ENCODE assay signal across 15 cellular contexts in the genomic region with DNA sequence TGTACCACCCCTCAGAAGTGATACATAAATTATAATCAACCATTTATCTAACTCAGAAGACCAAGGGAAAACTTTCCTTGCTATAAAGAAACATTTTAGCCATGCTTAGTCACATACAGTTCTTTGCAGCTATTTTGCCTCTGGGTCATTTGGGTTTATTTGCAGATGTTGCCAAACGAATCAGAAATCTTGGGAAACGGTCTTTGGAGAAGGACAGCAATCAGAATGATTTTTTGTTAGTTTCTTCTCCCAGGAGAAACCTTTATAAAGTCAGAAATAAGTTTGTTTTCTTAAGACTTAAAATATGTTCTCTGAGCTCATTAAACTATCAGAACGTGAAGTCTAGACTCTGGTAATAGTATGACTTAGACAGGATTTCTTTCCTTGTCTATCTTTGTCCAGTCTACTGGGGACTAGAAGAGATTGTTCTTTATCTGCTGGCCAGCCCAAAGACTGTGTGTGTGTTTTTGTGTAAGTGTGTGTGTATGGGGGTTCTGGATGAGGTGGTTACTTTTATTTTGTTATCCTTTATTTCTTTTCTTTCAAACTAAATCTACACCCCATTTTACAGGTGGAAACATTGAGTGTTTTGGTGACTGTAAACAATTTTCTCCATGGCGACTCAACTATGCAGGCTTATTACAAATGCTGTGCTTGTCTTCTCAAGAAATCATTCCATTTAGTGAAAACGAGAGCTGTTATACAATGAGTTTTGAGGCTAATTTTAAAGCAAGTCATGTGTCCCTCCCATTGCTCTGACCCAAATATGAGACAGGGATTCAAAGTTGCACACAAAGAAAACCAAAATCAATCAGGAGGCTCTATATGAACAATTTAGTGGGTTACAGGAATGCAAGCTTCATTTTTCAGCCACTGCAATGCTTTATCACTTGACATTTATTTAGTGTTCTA.
DNase-seq lines count a peak whose midpoint lies in the region; ATAC-seq, FAIRE-seq and TF ChIP-seq lines count a peak whose summit lies in the region.
"Had no signal": no experiment of that assay in that cellular context is flagged by ENCODE, and none has a peak within 500 bp of the region (broad histone marks: within the 10 kb centered on the region; RNA-seq: fewer than 3 reads in every experiment).

No MANE protein-coding gene starts in this region.

- ATAC-seq in A549 (no peak), RWPE2 (ENCODE audit: low read depth) (peak; percentile 30; the same call in 2 of the 3 replicates), HG03108 (IDR thresholded peaks at IDR 0.05; ENCODE audit: unreplicated experiment) (no peak), GM18867 (IDR thresholded peaks at IDR 0.05; ENCODE audit: unreplicated experiment) (no peak)

- no peak overlapping the region for H3K9ac ChIP-seq in liver (ENCODE audit: low read depth in 1 of 2, low read length in 2 of 2)

- POLR2A ChIA-PET in A549 (lab: Yijun Ruan, JAX): no interaction called here
- POLR2A ChIA-PET in A673 (lab: Charles Lee; ENCODE audit: low non-redundant PET): no interaction called here

- TF ChIP-seq CTCF in A549 (IDR thresholded peaks at IDR 0.05) (no peak), RWPE2 (IDR thresholded peaks at IDR 0.05; ENCODE audit: poor library complexity, severe bottlenecking) (no peak), epithelial cell of esophagus (IDR thresholded peaks at IDR 0.05; ENCODE audit: insufficient read depth, low read depth, low read length, missing control alignments) (no peak), liver (IDR thresholded peaks at IDR 0.05; ENCODE audit: low read depth, low read length, missing input control) (no peak), A673 (conservative IDR thresholded peaks at IDR 0.05; ENCODE audit: low read depth, low read length) (no peak)

- TF ChIP-seq RAD21 in A549 (conservative IDR thresholded peaks at IDR 0.05 in 1 of 2, IDR thresholded peaks at IDR 0.05 in 1 of 2) (no peak), liver (IDR thresholded peaks at IDR 0.05) (peak in 1 of 2 donors; percentile 42)

- intact Hi-C loops in A673 (cut with micrococcal nuclease; ENCODE audit: unreplicated experiment): no loop called here

- TF ChIP-seq POLR2A in A549 (IDR thresholded peaks at IDR 0.05; ENCODE audit: low read length): no peak

- H3K4me3 ChIP-seq in A549: no peak overlapping the region
- H3K4me3 ChIP-seq in RWPE2 (ENCODE audit: severe bottlenecking): no peak overlapping the region
- no peak overlapping the region for H3K4me3 ChIP-seq in epithelial cell of esophagus (ENCODE audit: low read length)
- no peak overlapping the region for H3K4me3 ChIP-seq in liver (ENCODE audit: low read depth in 1 of 3, low read length in 3 of 3)
- H3K4me3 ChIP-seq in A673 (ENCODE audit: low read depth, low read length, poor library complexity, severe bottlenecking): no peak overlapping the region
- H3K4me3 ChIP-seq: lung, SJSA1 had no signal

- H3K27ac ChIP-seq in A549 (peak overlapping the region; percentile 18 to 38; a peak in 2 of 6 replicates), RWPE2 (ENCODE audit: poor library complexity, severe bottlenecking) (no peak overlapping the region), liver (ENCODE audit: low read depth in 1 of 2, low read length in 2 of 2) (no peak overlapping the region), A673 (ENCODE audit: low read depth, low read length, poor library complexity, severe bottlenecking) (no peak overlapping the region)
- H3K27ac ChIP-seq: SJSA1 had no signal

- H3K4me1 ChIP-seq in A549 (peaks cover 8% of the 10 kb centered on the region; the same call in 2 of the 3 replicates), RWPE2 (ENCODE audit: insufficient read depth, poor library complexity, severe bottlenecking) (no peaks in the 10 kb centered on the region), liver (ENCODE audit: control insufficient read depth in 4 of 4, insufficient read depth in 4 of 4, low read length in 3 of 4) (peaks cover 6 to 24% (median 10%) of the 10 kb centered on the region in 4 donors), A673 (ENCODE audit: insufficient read depth, low read length, poor library complexity, severe bottlenecking) (no peaks in the 10 kb centered on the region)

- DNase-seq in A549 (ENCODE audit: low read depth in 1 of 2, low spot score in 1 of 2) (no peak), RWPE2 (ENCODE audit: low spot score) (no peak), epithelial cell of esophagus (ENCODE audit: low read depth) (peak; percentile 68), A673 (ENCODE audit: low spot score) (no peak)
- DNase-seq in activated CD4-positive, alpha-beta T cell treated with anti-CD3 and anti-CD28 coated beads for 4 hours: no peak
- DNase-seq: activated effector memory CD4-positive, alpha-beta T cell treated with Interleukin-2 at 50 U/mL for 16 hours; cortex of kidney; DND-41; NCI-H524; posterior cingulate gyrus had no signal

- H3K9me3 ChIP-seq in A549: no peaks in the 10 kb centered on the region
- no peaks in the 10 kb centered on the region for H3K9me3 ChIP-seq in RWPE2 (ENCODE audit: severe bottlenecking)
- no peaks in the 10 kb centered on the region for H3K9me3 ChIP-seq in liver (ENCODE audit: control insufficient read depth in 4 of 4, low read length in 3 of 4)
- H3K9me3 ChIP-seq in A673 (ENCODE audit: low read depth, low read length, poor library complexity, severe bottlenecking): no peaks in the 10 kb centered on the region
- H3K9me3 ChIP-seq: SJSA1 had no signal

- H3K4me2 ChIP-seq in A549: no peak overlapping the region

- WGBS in A549 (ENCODE audit: missing lambda C conversion rate): 68% methylated on average over 5 of the region's 5 CpGs
- WGBS in liver: 62% methylated on average over 5 of the region's 5 CpGs

- H3K27me3 ChIP-seq in RWPE2 (ENCODE audit: insufficient read depth, poor library complexity, severe bottlenecking): no peaks in the 10 kb centered on the region
- H3K27me3 ChIP-seq in liver (ENCODE audit: control insufficient read depth in 4 of 4, insufficient read depth in 4 of 4, low read length in 3 of 4): no peaks in the 10 kb centered on the region
- no peaks in the 10 kb centered on the region for H3K27me3 ChIP-seq in A673 (replicated peaks; ENCODE audit: insufficient read depth, low read depth, low read length, poor library complexity)
- H3K27me3 ChIP-seq: SJSA1 had no signal

- FAIRE-seq in A549 (lab: Jason Lieb, UNC): no peak

- no TSS peak for BruUV-seq in A673 (replicated peaks; lab: Mats Ljungman, UMichigan)

- H3K36me3 ChIP-seq in RWPE2 (ENCODE audit: low read depth): no peaks in the 10 kb centered on the region
- no peaks in the 10 kb centered on the region for H3K36me3 ChIP-seq in liver (ENCODE audit: control insufficient read depth in 4 of 4, insufficient read depth in 3 of 4, low read depth in 1 of 4, low read length in 3 of 4)
- H3K36me3 ChIP-seq in A673 (ENCODE audit: insufficient read depth, low read length, poor library complexity, severe bottlenecking): no peaks in the 10 kb centered on the region
- H3K36me3 ChIP-seq: SJSA1 had no signal

- CTCF ChIA-PET in A549 (lab: Yijun Ruan, JAX) (no interaction called here), A673 (lab: Charles Lee) (no interaction called here)

- TF ChIP-seq EP300 in A549 (IDR thresholded peaks at IDR 0.05): no peak

TF ChIP-seq in A549, 52 proteins besides CTCF, POLR2A, EP300 and RAD21:
- no peak for TF ChIP-seq TP53 (CRISPR knock-in tag; IDR thresholded peaks at IDR 0.05)
- no peak for TF ChIP-seq HDAC2 (IDR thresholded peaks at IDR 0.05)
- no peak for TF ChIP-seq HOXA7 (CRISPR knock-in tag; IDR thresholded peaks at IDR 0.05)
- no peak for TF ChIP-seq SREBF2 (IDR thresholded peaks at IDR 0.05)
- TF ChIP-seq FOXS1 (CRISPR knock-in tag; IDR thresholded peaks at IDR 0.05): no peak
- TF ChIP-seq EHMT2 (IDR thresholded peaks at IDR 0.05; ENCODE audit: low read depth): no peak
- TF ChIP-seq NFE2L2 (conservative IDR thresholded peaks at IDR 0.05; ENCODE audit: low read length): no peak
- no peak for TF ChIP-seq RFX5 (IDR thresholded peaks at IDR 0.05)
- no peak for TF ChIP-seq CBX2 (IDR thresholded peaks at IDR 0.05; ENCODE audit: borderline replicate concordance, low read depth)
- TF ChIP-seq EHF (CRISPR knock-in tag; IDR thresholded peaks at IDR 0.05): no peak
- TF ChIP-seq JUN (IDR thresholded peaks at IDR 0.05): no peak

TF ChIP-seq in liver, 16 proteins besides CTCF, POLR2A, EP300 and RAD21:
- no peak for TF ChIP-seq GABPA (IDR thresholded peaks at IDR 0.05 in 1 of 2, conservative IDR thresholded peaks at IDR 0.05 in 1 of 2)
- TF ChIP-seq TAF1 (conservative IDR thresholded peaks at IDR 0.05): no peak
- TF ChIP-seq HNF4A (conservative IDR thresholded peaks at IDR 0.05): peak; percentile 28 to 43
- peak; percentile 70 to 79 for TF ChIP-seq RXRA (IDR thresholded peaks at IDR 0.05)
TF ChIP-seq in liver: peak in this region for 2.

Comparison
In these comparisons a context has a peak if more than half of its experiments do, and no peak if none do; other contexts are left out.
1. H3K27ac ChIP-seq: peak in A549 (2 of 2); none in RWPE2 (single experiment), liver (0 of 2) and A673 (single experiment).